ENCODE assay signal across 1 cellular context in genomic region chr11:125063429-125064043, GRCh38.
TF ChIP-seq lines count a peak whose summit lies in the region.

No MANE protein-coding gene starts in this region.

TF ChIP-seq in HepG2, 621 proteins besides CTCF, POLR2A, EP300 and RAD21 (continued from another document):
- TF ChIP-seq ETS1 (CRISPR knock-in tag; IDR thresholded peaks at IDR 0.05) = no peak
